25 cellular contexts compared by ENCODE assay signal in genomic region chr12:108591267-108591980, GRCh38. TPM values are rescaled to one million over a fixed set of nuclear protein-coding genes. Genes with fewer than 3 reads are reported as not detected.
"Had no signal": no experiment of that assay in that cellular context is flagged by ENCODE, and none has a peak within 500 bp of the region (broad histone marks: within the 10 kb centered on the region; RNA-seq: fewer than 3 reads in every experiment).

No MANE protein-coding gene starts in this region.

- H3K9me3 ChIP-seq: esophagus muscularis mucosa, heart left ventricle, tibial nerve had no signal

- H3K27ac Mint-ChIP-seq: activated B cell treated with CpG ODN at 0.5 μM for 24 hours; activated CD8-positive, alpha-beta memory T cell treated with anti-CD3 and anti-CD28 coated beads, Interleukin-2, amount 10 ng/mL, durations not matched to agents 7 days and 5 days; activated CD8-positive, alpha-beta T cell treated with anti-CD3 and anti-CD28 coated beads, Interleukin-2, amount 10 ng/mL, durations not matched to agents 7 days and 5 days; activated naive CD4-positive, alpha-beta T cell treated with anti-CD3 and anti-CD28 coated beads, Interleukin-2, amount 50 U/mL, for 72 hours; activated T-helper 2 cell treated with anti-CD3 and anti-CD28 coated beads, Interferon-gamma antibody, Interleukin-2, Interleukin-4, amounts not matched to agents 10 μg/mL and 5 μg/mL and 100 μg/mL, durations not matched to agents 14 hours and 24 hours and 36 hours; dendritic cell treated with granulocyte-macrophage colony-stimulating factor and Interleukin-4, amounts not matched to agents 40 ng/mL and 50 ng/mL, for 4 days; endodermal cell; immature natural killer cell; stimulated activated memory B cell treated with anti-CD40 and anti-IgM and Interleukin-4, amounts not matched to agents 10 μg/mL and 1 μg/mL and 100 μg/mL, for 72 hours; T-helper 2 cell treated with Interferon-gamma antibody and Interleukin-4, amounts not matched to agents 5 μg/mL and 100 μg/mL, for 36 hours had no signal

- H3K4me3 Mint-ChIP-seq: activated B cell treated with CpG ODN at 0.5 μM for 24 hours; activated CD8-positive, alpha-beta memory T cell treated with anti-CD3 and anti-CD28 coated beads, Interleukin-2, amount 10 ng/mL, durations not matched to agents 7 days and 5 days; activated CD8-positive, alpha-beta T cell treated with anti-CD3 and anti-CD28 coated beads, Interleukin-2, amount 10 ng/mL, durations not matched to agents 7 days and 5 days; central memory CD8-positive, alpha-beta T cell; dendritic cell treated with granulocyte-macrophage colony-stimulating factor and Interleukin-4, amounts not matched to agents 40 ng/mL and 50 ng/mL, for 4 days; endodermal cell; immature natural killer cell; stimulated activated memory B cell treated with anti-CD40 and anti-IgM and Interleukin-4, amounts not matched to agents 10 μg/mL and 1 μg/mL and 100 μg/mL, for 72 hours; T-helper 2 cell treated with Interferon-gamma antibody and Interleukin-4, amounts not matched to agents 5 μg/mL and 100 μg/mL, for 36 hours had no signal

- DNase-seq: activated B cell treated with CpG ODN at 0.5 μM for 24 hours; activated CD4-positive, alpha-beta T cell treated with anti-CD3 and anti-CD28 coated beads, Interleukin-2, amount 50 U/mL, for 1 hour; activated CD8-positive, alpha-beta memory T cell treated with anti-CD3 and anti-CD28 coated beads, Interleukin-2, amount 10 ng/mL, durations not matched to agents 7 days and 5 days; activated CD8-positive, alpha-beta T cell treated with anti-CD3 and anti-CD28 coated beads, Interleukin-2, amount 10 ng/mL, durations not matched to agents 7 days and 5 days; activated T-cell treated with anti-CD3 and anti-CD28 coated beads, Interleukin-2, amount 50 U/mL, for 48 hours; anterior cingulate cortex; endodermal cell; foreskin keratinocyte; hypothalamus; immature natural killer cell; occipital lobe; right cardiac atrium; stimulated activated CD4-positive, alpha-beta T cell treated with anti-CD3 and anti-CD28 coated beads, Interleukin-12 subunit alpha, Interleukin-12 subunit beta, amount 100 ng/mL, for 4 hours; stimulated activated CD4-positive, alpha-beta T cell treated with anti-CD3 and anti-CD28 coated beads, Interleukin-4, amount 100 ng/mL, for 1 hour; T-helper 1 cell had no signal

- ATAC-seq: activated CD8-positive, alpha-beta memory T cell treated with anti-CD3 and anti-CD28 coated beads, Interleukin-2, amount 10 ng/mL, durations not matched to agents 7 days and 5 days; activated CD8-positive, alpha-beta T cell treated with anti-CD3 and anti-CD28 coated beads, Interleukin-2, amount 10 ng/mL, durations not matched to agents 7 days and 5 days; activated naive CD4-positive, alpha-beta T cell treated with anti-CD3 and anti-CD28 coated beads, Interleukin-2, amount 50 U/mL, for 72 hours; foreskin keratinocyte; heart left ventricle; right cardiac atrium; stimulated activated memory B cell treated with anti-CD40 and anti-IgM and Interleukin-4, amounts not matched to agents 10 μg/mL and 1 μg/mL and 100 μg/mL, for 72 hours had no signal

- H3K4me3 ChIP-seq: esophagus muscularis mucosa, heart left ventricle, tibial nerve had no signal

- H3K4me1 ChIP-seq: foreskin keratinocyte had no signal

- H3K9me3 Mint-ChIP-seq: activated B cell treated with CpG ODN at 0.5 μM for 24 hours; activated naive CD4-positive, alpha-beta T cell treated with anti-CD3 and anti-CD28 coated beads, Interleukin-2, amount 50 U/mL, for 72 hours; activated T-helper 2 cell treated with anti-CD3 and anti-CD28 coated beads, Interferon-gamma antibody, Interleukin-2, Interleukin-4, amounts not matched to agents 10 μg/mL and 5 μg/mL and 100 μg/mL, durations not matched to agents 14 hours and 24 hours and 36 hours; central memory CD8-positive, alpha-beta T cell; dendritic cell treated with granulocyte-macrophage colony-stimulating factor and Interleukin-4, amounts not matched to agents 40 ng/mL and 50 ng/mL, for 4 days; endodermal cell; immature natural killer cell; stimulated activated memory B cell treated with anti-CD40 and anti-IgM and Interleukin-4, amounts not matched to agents 10 μg/mL and 1 μg/mL and 100 μg/mL, for 72 hours; T-helper 2 cell treated with Interferon-gamma antibody and Interleukin-4, amounts not matched to agents 5 μg/mL and 100 μg/mL, for 36 hours had no signal

- H3K27me3 Mint-ChIP-seq: activated CD8-positive, alpha-beta memory T cell treated with anti-CD3 and anti-CD28 coated beads, Interleukin-2, amount 10 ng/mL, durations not matched to agents 7 days and 5 days; dendritic cell treated with granulocyte-macrophage colony-stimulating factor and Interleukin-4, amounts not matched to agents 40 ng/mL and 50 ng/mL, for 4 days had no signal

- H3K36me3 ChIP-seq: esophagus muscularis mucosa, heart left ventricle, tibial nerve had no signal

- H3K36me3 Mint-ChIP-seq: activated CD8-positive, alpha-beta memory T cell treated with anti-CD3 and anti-CD28 coated beads, Interleukin-2, amount 10 ng/mL, durations not matched to agents 7 days and 5 days; activated naive CD4-positive, alpha-beta T cell treated with anti-CD3 and anti-CD28 coated beads, Interleukin-2, amount 50 U/mL, for 72 hours; immature natural killer cell; stimulated activated memory B cell treated with anti-CD40 and anti-IgM and Interleukin-4, amounts not matched to agents 10 μg/mL and 1 μg/mL and 100 μg/mL, for 72 hours had no signal

- H3K4me1 Mint-ChIP-seq: activated B cell treated with CpG ODN at 0.5 μM for 24 hours; activated CD8-positive, alpha-beta memory T cell treated with anti-CD3 and anti-CD28 coated beads, Interleukin-2, amount 10 ng/mL, durations not matched to agents 7 days and 5 days; central memory CD8-positive, alpha-beta T cell; immature natural killer cell; stimulated activated memory B cell treated with anti-CD40 and anti-IgM and Interleukin-4, amounts not matched to agents 10 μg/mL and 1 μg/mL and 100 μg/mL, for 72 hours had no signal

- H3K27ac ChIP-seq: esophagus muscularis mucosa, foreskin keratinocyte, heart left ventricle had no signal

RNA-seq across cellular contexts. Expression of gene TMEM119, which starts 6.5 kb away (rescaled TPM):
- total RNA-seq: activated B cell treated with CpG ODN at 0.5 μM for 24 hours; activated CD8-positive, alpha-beta T cell treated with anti-CD3 and anti-CD28 coated beads, Interleukin-2, amount 10 ng/mL, durations not matched to agents 7 days and 5 days; activated T-helper 2 cell treated with anti-CD3 and anti-CD28 coated beads, Interferon-gamma antibody, Interleukin-2, Interleukin-4, amounts not matched to agents 10 μg/mL and 5 μg/mL and 100 μg/mL, durations not matched to agents 14 hours and 24 hours and 36 hours; foreskin keratinocyte; kidney epithelial cell had no signal
